ENCODE assay signal across 9 cellular contexts in the genomic region with DNA sequence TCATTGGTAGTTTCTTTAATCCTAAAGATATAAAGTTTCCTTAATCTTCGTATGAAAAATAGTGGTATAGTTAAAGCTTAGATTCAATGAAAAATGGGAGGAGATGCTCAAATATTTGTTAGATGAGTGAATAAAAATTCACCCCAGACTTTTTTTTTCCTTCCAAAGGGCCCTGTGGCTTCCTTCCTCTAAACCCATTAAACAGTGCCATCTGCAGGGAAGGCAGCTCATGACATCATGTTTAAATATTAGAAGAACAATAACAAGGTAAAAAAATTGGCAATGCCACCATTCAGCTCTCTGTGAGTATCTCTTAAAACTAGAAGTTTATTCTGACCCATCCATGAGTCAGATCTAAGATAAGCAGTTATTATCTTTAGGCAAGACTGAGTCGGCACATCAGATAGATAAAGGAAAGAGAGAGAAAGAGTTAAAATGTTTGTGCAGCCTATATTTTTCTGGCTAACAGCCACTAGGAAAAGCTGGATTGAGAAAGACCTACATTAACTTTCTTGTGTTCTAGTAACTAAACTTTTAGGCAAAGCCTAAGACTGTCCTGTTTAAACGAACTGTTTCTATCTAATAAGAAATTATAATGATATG. TPM values are rescaled to one million over a fixed set of nuclear protein-coding genes. Genes with fewer than 3 reads are reported as not detected.
A peak's percentile ranks its signal among the peaks of the same experiment; 100 is the strongest.
DNase-seq lines count a peak whose midpoint lies in the region; ATAC-seq, FAIRE-seq and TF ChIP-seq lines count a peak whose summit lies in the region.
"Had no signal": no experiment of that assay in that cellular context is flagged by ENCODE, and none has a peak within 500 bp of the region (broad histone marks: within the 10 kb centered on the region; RNA-seq: fewer than 3 reads in every experiment).

No MANE protein-coding gene starts in this region.

- in situ Hi-C loops in HAP-1 (cut with MboI; ENCODE audit: low sequenced_read_pairs): loop anchor here (10.0 kb wide), 1 partner anchor 164 kb away; the partner anchor contains the start of gene STX3

- FAIRE-seq in D721Med (lab: Jason Lieb, UNC): no peak

- DNase-seq in D721Med (ENCODE audit: insufficient read length, low spot score) (peak; percentile 27), HAP-1 (ENCODE audit: low spot score in 2 of 2) (peak; percentile 63 to 67), RKO (ENCODE audit: low spot score) (peak; percentile 72), fibroblast of mammary gland (ENCODE audit: low read depth) (peak; percentile 23), dorsolateral prefrontal cortex (no peak)
- DNase-seq in stimulated activated CD8-positive, alpha-beta memory T cell treated with anti-CD3 and anti-CD28 coated beads, Interleukin-4, amount 100 ng/mL, for 48 hours: peak; percentile 52

- TF ChIP-seq EP300 in gastroesophageal sphincter (IDR thresholded peaks at IDR 0.05): no peak

- TF ChIP-seq CTCF in D721Med (IDR thresholded peaks at IDR 0.05; ENCODE audit: insufficient read depth, missing control alignments): peak; percentile 62
- TF ChIP-seq CTCF in fibroblast of mammary gland (conservative IDR thresholded peaks at IDR 0.05; ENCODE audit: control insufficient read depth, insufficient read depth, low read depth, low read length): peak; percentile 29
- peak in 28 of 56 donors; percentile 8 to 53 (median 28) for TF ChIP-seq CTCF in dorsolateral prefrontal cortex (IDR thresholded peaks at IDR 0.05 in 54 of 56, conservative IDR thresholded peaks at IDR 0.05 in 2 of 56; ENCODE audit: low read depth in 1 of 56, partially characterized antibody in 56 of 56)
- peak in 2 of 4 experiments; percentile 21 to 22 for TF ChIP-seq CTCF in gastroesophageal sphincter (IDR thresholded peaks at IDR 0.05)

- H3K36me3 ChIP-seq in HAP-1 (replicated peaks): no peaks in the 10 kb centered on the region
- H3K36me3 ChIP-seq in gastroesophageal sphincter: no peaks in the 10 kb centered on the region

- intact Hi-C loops in dorsolateral prefrontal cortex (cut with DNase I): no loop called here

- H3K4me3 ChIP-seq in HAP-1 (no peak overlapping the region), fibroblast of mammary gland (ENCODE audit: control insufficient read depth, low read depth, low read length) (no peak overlapping the region), dorsolateral prefrontal cortex (no peak overlapping the region), gastroesophageal sphincter (no peak overlapping the region)

- WGBS in gastroesophageal sphincter (ENCODE audit: low coverage in 1 of 2), 2 donors: 24 to 61% methylated on average over 3 of the region's 3 CpGs

- H3K4me1 ChIP-seq in HAP-1: no peaks in the 10 kb centered on the region
- no peaks in the 10 kb centered on the region for H3K4me1 ChIP-seq in gastroesophageal sphincter

- H3K9me3 ChIP-seq in HAP-1 (peaks cover 12% of the 10 kb centered on the region), gastroesophageal sphincter (peaks cover 0 to 31% (median 0%) of the 10 kb centered on the region in 3 donors)

- no peak for ATAC-seq in HG03354 (IDR thresholded peaks at IDR 0.05; ENCODE audit: poor library complexity, severe bottlenecking, unreplicated experiment)
- no peak for ATAC-seq in gastroesophageal sphincter
- ATAC-seq: T-cell had no signal

- no peak for TF ChIP-seq POLR2A in gastroesophageal sphincter (IDR thresholded peaks at IDR 0.05)

- H3K27me3 ChIP-seq in HAP-1 (ENCODE audit: low read depth): no peaks in the 10 kb centered on the region
- H3K27me3 ChIP-seq in dorsolateral prefrontal cortex: no peaks in the 10 kb centered on the region
- no peaks in the 10 kb centered on the region for H3K27me3 ChIP-seq in gastroesophageal sphincter

- H3K27ac ChIP-seq in dorsolateral prefrontal cortex (no peak overlapping the region), gastroesophageal sphincter (no peak overlapping the region)

RNA-seq across cellular contexts. Expression of gene OOSP1, which starts 19.1 kb away (rescaled TPM):
- total RNA-seq in dorsolateral prefrontal cortex (1 to 10 TPM in 16 of 120 experiments, under 1 TPM in 20, not detected in 84; 0.56 to 1.6 (median 0.99) TPM), gastroesophageal sphincter (not detected)
- total RNA-seq: T-cell had no signal

RNA-seq across cellular contexts. Expression of gene OOSP3, which starts 40.5 kb away (rescaled TPM):
- total RNA-seq in dorsolateral prefrontal cortex (1 to 10 TPM in 5 of 120 experiments, under 1 TPM in 20, not detected in 95; 0.56 to 1.4 (median 0.77) TPM), gastroesophageal sphincter (not detected)
- total RNA-seq: T-cell had no signal

RNA-seq across cellular contexts. Expression of gene OOSP4A, which starts 44.7 kb away (rescaled TPM):
- total RNA-seq in dorsolateral prefrontal cortex (1 to 10 TPM in 4 of 120 experiments, under 1 TPM in 2, not detected in 114; 0.88 to 1.6 (median 1.1) TPM), gastroesophageal sphincter (not detected)
- total RNA-seq: T-cell had no signal

RNA-seq across cellular contexts. Expression of gene TCN1, which starts 52.8 kb away (rescaled TPM):
- 1 to 10 TPM in 2 of 120 experiments, under 1 TPM in 1, not detected in 117; 0.75 to 1.3 (median 1.2) TPM for total RNA-seq in dorsolateral prefrontal cortex
- 10 to 100 TPM in 1 of 4 donors, not detected in 3; 23.8 TPM for total RNA-seq in gastroesophageal sphincter
- total RNA-seq: T-cell had no signal

Comparison
In these comparisons a context has a peak if more than half of its experiments do, and no peak if none do; other contexts are left out.
1. DNase-seq: peak in D721Med (single experiment), HAP-1 (2 of 2), RKO (single experiment), fibroblast of mammary gland (single experiment) and stimulated activated CD8-positive, alpha-beta memory T cell treated with anti-CD3 and anti-CD28 coated beads, Interleukin-4, amount 100 ng/mL, for 48 hours (single experiment); none in dorsolateral prefrontal cortex (0 of 10).